ENCODE assay signal across 9 cellular contexts in the genomic region with DNA sequence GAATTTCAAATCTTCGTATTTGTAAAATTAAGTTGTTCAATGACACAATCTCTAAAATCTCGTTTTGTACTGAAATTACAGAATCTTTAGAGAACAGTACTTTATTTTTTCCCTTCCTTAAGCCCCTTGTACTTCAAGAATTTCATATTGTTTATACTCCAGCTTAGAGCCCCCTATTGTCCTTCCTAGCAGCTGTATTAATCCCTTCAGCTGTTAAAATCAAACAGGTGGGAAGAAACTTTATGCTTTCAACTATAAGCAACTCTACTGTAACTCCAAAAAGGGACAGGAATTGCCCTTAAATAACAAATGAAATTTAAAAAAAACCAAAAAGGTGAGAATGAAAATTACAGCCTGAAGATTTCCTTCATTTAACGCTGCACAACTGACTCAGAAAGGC. TPM values are rescaled to one million over a fixed set of nuclear protein-coding genes. Genes with fewer than 3 reads are reported as not detected.
DNase-seq lines count a peak whose midpoint lies in the region; ATAC-seq, FAIRE-seq and TF ChIP-seq lines count a peak whose summit lies in the region.
"Had no signal": no experiment of that assay in that cellular context is flagged by ENCODE, and none has a peak within 500 bp of the region (broad histone marks: within the 10 kb centered on the region; RNA-seq: fewer than 3 reads in every experiment).

No MANE protein-coding gene starts in this region.

- FAIRE-seq in astrocyte (lab: Jason Lieb, UNC): no peak
- FAIRE-seq in urothelium cell line (lab: Jason Lieb, UNC): no peak

- peaks cover 64% of the 10 kb centered on the region for H4K20me1 ChIP-seq in astrocyte (ENCODE audit: insufficient read depth, low read length)

- peak overlapping the region; percentile 98 for H3K4me3 ChIP-seq in astrocyte (ENCODE audit: insufficient read depth, low read depth, low read length)
- H3K4me3 ChIP-seq in lower lobe of right lung: peak overlapping the region; percentile 87

- no peak for TF ChIP-seq CTCF in astrocyte (IDR thresholded peaks at IDR 0.05; ENCODE audit: insufficient read depth, low read depth, low read length)
- no peak for TF ChIP-seq CTCF in lower lobe of right lung (IDR thresholded peaks at IDR 0.05)
- no peak for TF ChIP-seq CTCF in type B pancreatic cell (conservative IDR thresholded peaks at IDR 0.05)

- intact Hi-C loops in lower lobe of right lung (cut with DNase I): no loop called here

- H3K27ac Mint-ChIP-seq in activated T-cell treated with anti-CD3 and anti-CD28 coated beads, Interleukin-2, amount 50 U/mL, for 72 hours: peak overlapping the region; percentile 96
- H3K27ac Mint-ChIP-seq in astrocyte (ENCODE audit: unreplicated experiment) (peak overlapping the region; percentile 99), type B pancreatic cell (peak overlapping the region; percentile 98)

- no peaks in the 10 kb centered on the region for H3K27me3 Mint-ChIP-seq in activated T-cell treated with anti-CD3 and anti-CD28 coated beads, Interleukin-2, amount 50 U/mL, for 72 hours (ENCODE audit: low read depth)
- H3K27me3 Mint-ChIP-seq in astrocyte (ENCODE audit: low read depth, unreplicated experiment): no peaks in the 10 kb centered on the region
- no peaks in the 10 kb centered on the region for H3K27me3 Mint-ChIP-seq in type B pancreatic cell

- H3K4me3 Mint-ChIP-seq in activated T-cell treated with anti-CD3 and anti-CD28 coated beads, Interleukin-2, amount 50 U/mL, for 72 hours: peak overlapping the region; percentile 96 to 98
- H3K4me3 Mint-ChIP-seq in astrocyte (ENCODE audit: unreplicated experiment) (peak overlapping the region; percentile 99), type B pancreatic cell (peak overlapping the region; percentile 98)

- peaks cover 75% of the 10 kb centered on the region for H3K4me1 Mint-ChIP-seq in activated T-cell treated with anti-CD3 and anti-CD28 coated beads, Interleukin-2, amount 50 U/mL, for 72 hours (ENCODE audit: low read depth)
- H3K4me1 Mint-ChIP-seq in astrocyte (ENCODE audit: low read depth, unreplicated experiment): peaks cover 43% of the 10 kb centered on the region
- H3K4me1 Mint-ChIP-seq in type B pancreatic cell (ENCODE audit: unreplicated experiment): peaks cover 60% of the 10 kb centered on the region

- no peaks in the 10 kb centered on the region for H3K9me3 Mint-ChIP-seq in activated T-cell treated with anti-CD3 and anti-CD28 coated beads, Interleukin-2, amount 50 U/mL, for 72 hours
- H3K9me3 Mint-ChIP-seq in astrocyte (ENCODE audit: unreplicated experiment): no peaks in the 10 kb centered on the region
- no peaks in the 10 kb centered on the region for H3K9me3 Mint-ChIP-seq in type B pancreatic cell

- H3K36me3 ChIP-seq in astrocyte (ENCODE audit: insufficient read depth, low read length): peaks cover 31% of the 10 kb centered on the region
- peaks cover 34% of the 10 kb centered on the region for H3K36me3 ChIP-seq in lower lobe of right lung

- peaks cover 69% of the 10 kb centered on the region for H3K79me2 ChIP-seq in astrocyte (ENCODE audit: insufficient read depth, low read length)

- peak overlapping the region; percentile 99 for H3K4me2 ChIP-seq in astrocyte (ENCODE audit: low read length)

- H3K27me3 ChIP-seq in astrocyte (ENCODE audit: insufficient read depth, low read length) (no peaks in the 10 kb centered on the region), lower lobe of right lung (ENCODE audit: low read depth) (no peaks in the 10 kb centered on the region)

- peaks cover 34 to 64% of the 10 kb centered on the region in 2 donors for H3K36me3 Mint-ChIP-seq in activated T-cell treated with anti-CD3 and anti-CD28 coated beads, Interleukin-2, amount 50 U/mL, for 72 hours (ENCODE audit: insufficient read depth in 2 of 2)
- H3K36me3 Mint-ChIP-seq in astrocyte (ENCODE audit: low read depth, unreplicated experiment) (peaks cover 22% of the 10 kb centered on the region), type B pancreatic cell (peaks cover 54% of the 10 kb centered on the region)

- no peak for ATAC-seq in activated T-cell treated with anti-CD3 and anti-CD28 coated beads, Interleukin-2, amount 50 U/mL, for 72 hours (replicated peaks in 1 of 2)
- ATAC-seq in lower lobe of right lung: no peak
- ATAC-seq: activated CD4-positive, CD25-positive, alpha-beta regulatory T cell treated with anti-CD3 and anti-CD28 coated beads, Interleukin-2, amount 50 U/mL, for 24 hours had no signal

- H3K4me1 ChIP-seq in astrocyte (ENCODE audit: insufficient read depth, low read length) (peaks cover 24% of the 10 kb centered on the region), lower lobe of right lung (peaks cover 60% of the 10 kb centered on the region)

- H3K27ac ChIP-seq in astrocyte (ENCODE audit: low read depth, low read length) (peak overlapping the region; percentile 89), lower lobe of right lung (no peak overlapping the region)

- DNase-seq in activated T-cell treated with anti-CD3 and anti-CD28 coated beads, Interleukin-2, amount 50 U/mL, for 72 hours: no peak
- DNase-seq in activated T-cell treated with anti-CD3 and anti-CD28 coated beads, Interleukin-2, amount 50 U/mL, for 1 hour: no peak
- no peak for DNase-seq in astrocyte (ENCODE audit: low read depth)
- DNase-seq in lower lobe of right lung: no peak
- no peak for DNase-seq in type B pancreatic cell (ENCODE audit: extremely low spot score, unreplicated experiment)
- DNase-seq in NCI-H1436 treated with DMSO at 0.1 percent for 48 hours (lab: John Stamatoyannopoulos, UW): no peak
- no peak for DNase-seq in GF-D8 (lab: John Stamatoyannopoulos, UW)
- DNase-seq in urothelium cell line (ENCODE audit: low spot score): no peak

- peak overlapping the region; percentile 100 for H3K9ac ChIP-seq in astrocyte (ENCODE audit: low read length)

- no peaks in the 10 kb centered on the region for H3K9me3 ChIP-seq in astrocyte (ENCODE audit: insufficient read depth, low read depth, low read length)
- no peaks in the 10 kb centered on the region for H3K9me3 ChIP-seq in lower lobe of right lung

- no peak overlapping the region for H2AFZ ChIP-seq in astrocyte (ENCODE audit: low read depth, low read length)

RNA-seq across cellular contexts. Expression of gene NACA, which starts 1.7 kb away (rescaled TPM):
- 100 to 1,000 TPM; 903 to 922 TPM for total RNA-seq in activated T-cell treated with anti-CD3 and anti-CD28 coated beads, Interleukin-2, amount 50 U/mL, for 72 hours
- total RNA-seq in astrocyte (632 and 680 TPM in 2 replicates), lower lobe of right lung (673 TPM), type B pancreatic cell (ENCODE audit: low replicate concordance) (988 and 997 TPM in 2 replicates)

RNA-seq across cellular contexts. Expression of gene PRIM1, which starts 28.8 kb away (rescaled TPM):
- 10 to 100 TPM; 84.5 to 96.4 TPM for total RNA-seq in activated T-cell treated with anti-CD3 and anti-CD28 coated beads, Interleukin-2, amount 50 U/mL, for 72 hours
- total RNA-seq in astrocyte (2.1 and 2.6 TPM in 2 replicates), lower lobe of right lung (7.7 TPM), type B pancreatic cell (ENCODE audit: low replicate concordance) (13.1 and 27.0 TPM in 2 replicates)

RNA-seq across cellular contexts. Expression of gene PTGES3, which starts 35.3 kb away (rescaled TPM):
- total RNA-seq in activated T-cell treated with anti-CD3 and anti-CD28 coated beads, Interleukin-2, amount 50 U/mL, for 72 hours: 100 to 1,000 TPM; 166 to 192 TPM
- total RNA-seq in astrocyte: 206 and 226 TPM in 2 replicates
- total RNA-seq in lower lobe of right lung: 198 TPM
- total RNA-seq in type B pancreatic cell (ENCODE audit: low replicate concordance): 219 and 222 TPM in 2 replicates

RNA-seq across cellular contexts. Expression of gene HSD17B6, which starts 39.8 kb away (rescaled TPM):
- total RNA-seq in activated T-cell treated with anti-CD3 and anti-CD28 coated beads, Interleukin-2, amount 50 U/mL, for 72 hours: 1 to 10 TPM; 6.6 to 7.3 TPM
- total RNA-seq in astrocyte (1.9 and 5.1 TPM in 2 replicates), lower lobe of right lung (93.8 TPM), type B pancreatic cell (ENCODE audit: low replicate concordance) (0.79 and 1.9 TPM in 2 replicates)
